Comparison of ENCODE assay signal across 8 cellular contexts in genomic region chr2:221572821-221573429, GRCh38. TPM values are rescaled to one million over a fixed set of nuclear protein-coding genes. Genes with fewer than 3 reads are reported as not detected.
DNase-seq lines count a peak whose midpoint lies in the region; ATAC-seq and TF ChIP-seq lines count a peak whose summit lies in the region.

No MANE protein-coding gene starts in this region.

- peaks cover 10% of the 10 kb centered on the region; the same call in 1 of the 2 replicates for H3K9me1 ChIP-seq in IMR-90 (ENCODE audit: insufficient read depth, low read length)

- intact Hi-C loops in IMR-90 (cut with micrococcal nuclease) = loop anchor here (1.0 to 10.0 kb wide), 21 partner anchors 116 to 1931 kb away; no protein-coding TSS in a partner anchor

- ATAC-seq in GM21737 (IDR thresholded peaks at IDR 0.05; ENCODE audit: unreplicated experiment) (peak; percentile 10), IMR-90 (ENCODE audit: low read depth) (peak; percentile 30)
- ATAC-seq in effector memory CD8-positive, alpha-beta T cell (replicated peaks) = peak; percentile 9

- dilution Hi-C loops in IMR-90 (cut with HindIII; ENCODE audit: low sequenced_read_pairs, unreplicated experiment) = no loop called here

- peak overlapping the region; percentile 97 for H2AFZ ChIP-seq in IMR-90 (replicated peaks; ENCODE audit: low read length, poor library complexity)

- H3K4me1 Mint-ChIP-seq in effector memory CD8-positive, alpha-beta T cell (ENCODE audit: low read depth in 2 of 2) = peaks cover 22 to 30% of the 10 kb centered on the region in 2 donors

- TF ChIP-seq EP300 in suprapubic skin (IDR thresholded peaks at IDR 0.05) = no peak

- in situ Hi-C loops in IMR-90 (cut with MboI; ENCODE audit: low sequenced_read_pairs) = loop anchor here (5.0 to 10.0 kb wide), 3 partner anchors 878 to 1846 kb away; no protein-coding TSS in a partner anchor

- H3K27ac Mint-ChIP-seq in effector memory CD8-positive, alpha-beta T cell = peak overlapping the region; percentile 98 to 99

- H3K9me3 ChIP-seq in IMR-90 (ENCODE audit: control insufficient read depth, insufficient read depth, low read length) (no peaks in the 10 kb centered on the region), mesodermal cell (ENCODE audit: control insufficient read depth, low read length) (no peaks in the 10 kb centered on the region), suprapubic skin (no peaks in the 10 kb centered on the region)

- peak overlapping the region; percentile 84; the same call in 1 of the 2 replicates for H3K14ac ChIP-seq in IMR-90 (replicated peaks; ENCODE audit: low read depth, low read length)

- peak overlapping the region; percentile 50; the same call in 1 of the 2 replicates for H4K5ac ChIP-seq in IMR-90 (ENCODE audit: low read depth, low read length)

- H3K23ac ChIP-seq in IMR-90 (ENCODE audit: low read depth, low read length) = peak overlapping the region; percentile 77

- H2AK9ac ChIP-seq in IMR-90 (replicated peaks; ENCODE audit: low read depth, low read length, poor library complexity) = peak overlapping the region; percentile 5

- H3K4me3 Mint-ChIP-seq in effector memory CD8-positive, alpha-beta T cell = peak overlapping the region; percentile 82 to 97

- H3K4me1 ChIP-seq in IMR-90 (ENCODE audit: control insufficient read depth, insufficient read depth, low read length) = peaks cover 3% of the 10 kb centered on the region
- no peaks in the 10 kb centered on the region for H3K4me1 ChIP-seq in mesodermal cell (ENCODE audit: control insufficient read depth, insufficient read depth, low read length, poor library complexity, severe bottlenecking)
- H3K4me1 ChIP-seq in suprapubic skin = peaks cover 46% of the 10 kb centered on the region

- peaks cover 27% of the 10 kb centered on the region for H3K36me3 Mint-ChIP-seq in effector memory CD8-positive, alpha-beta T cell (ENCODE audit: insufficient read depth)

- peaks cover 42% of the 10 kb centered on the region in 2 donors for H3K27me3 Mint-ChIP-seq in effector memory CD8-positive, alpha-beta T cell

- H3K18ac ChIP-seq in IMR-90 (ENCODE audit: low read depth, low read length) = peak overlapping the region; percentile 65; the same call in 1 of the 2 replicates

- peak overlapping the region; percentile 84 for H3K27ac ChIP-seq in IMR-90 (ENCODE audit: insufficient read depth, low read length)
- H3K27ac ChIP-seq in mesodermal cell (ENCODE audit: low read depth, low read length, severe bottlenecking) = peak overlapping the region; percentile 46
- peak overlapping the region; percentile 91 for H3K27ac ChIP-seq in suprapubic skin

- H3K36me3 ChIP-seq in IMR-90 (ENCODE audit: control insufficient read depth, insufficient read depth, low read length) (no peaks in the 10 kb centered on the region; the same call in 1 of the 2 replicates), mesodermal cell (ENCODE audit: control insufficient read depth, insufficient read depth, low read length) (no peaks in the 10 kb centered on the region), suprapubic skin (no peaks in the 10 kb centered on the region)

- H2AK5ac ChIP-seq in IMR-90 (ENCODE audit: low read depth, low read length) = no peak overlapping the region

- peaks cover 23% of the 10 kb centered on the region for H4K20me1 ChIP-seq in IMR-90 (ENCODE audit: insufficient read depth, low read length)

- peak overlapping the region; percentile 39; the same call in 1 of the 3 replicates for H2BK15ac ChIP-seq in IMR-90 (ENCODE audit: low read depth, low read length)

- TF ChIP-seq CTCF in IMR-90 (conservative IDR thresholded peaks at IDR 0.05; ENCODE audit: low read depth, low read length) (no peak), suprapubic skin (IDR thresholded peaks at IDR 0.05) (no peak)

- 2% methylated on average over 20 of the region's 42 CpGs; no CpG with 5 or more reads in 1 of the 2 experiments for WGBS in IMR-90 (ENCODE audit: extremely low coverage in 2 of 2, insufficient read length in 1 of 2), 2 experiments
- WGBS in mesodermal cell (ENCODE audit: insufficient coverage in 2 of 2), 2 experiments = 0 to 1% methylated on average over 29 to 37 of the region's 42 CpGs
- WGBS in suprapubic skin = under 1% methylated on average over 27 of the region's 42 CpGs

- DNase-seq in IMR-90 (peak; percentile 47), suprapubic skin (ENCODE audit: low spot score in 2 of 2) (peak in 1 of 2 donors; percentile 68), NCI-H524 treated with DMSO at 0.1 percent for 48 hours (lab: John Stamatoyannopoulos, UW) (no peak)
- DNase-seq in activated CD4-positive, alpha-beta T cell treated with anti-CD3 and anti-CD28 coated beads for 4 hours = peak; percentile 7 to 20
- DNase-seq in effector memory CD8-positive, alpha-beta T cell = peak in 1 of 3 experiments; percentile 18

- H2BK120ac ChIP-seq in IMR-90 (ENCODE audit: low read depth, low read length) = peak overlapping the region; percentile 79

- peak overlapping the region; percentile 15 to 59; a peak in 2 of 4 replicates for H4K8ac ChIP-seq in IMR-90 (ENCODE audit: low read depth in 2 of 2, low read length in 2 of 2)

- no TSS peak for BruUV-seq in IMR-90 (replicated peaks; lab: Mats Ljungman, UMichigan)

- no peaks in the 10 kb centered on the region for H3K9me3 Mint-ChIP-seq in effector memory CD8-positive, alpha-beta T cell

- H2BK20ac ChIP-seq in IMR-90 (ENCODE audit: low read depth, low read length) = no peak overlapping the region; the same call in 1 of the 2 replicates

- POLR2A ChIA-PET in IMR-90 (lab: Charles Lee; ENCODE audit: unreplicated experiment) = no interaction called here

- peak overlapping the region; percentile 76 for H3K9ac ChIP-seq in IMR-90 (ENCODE audit: low read depth, low read length)

- H3K4me2 ChIP-seq in IMR-90 (ENCODE audit: low read depth, low read length) = peak overlapping the region; percentile 86

- H2BK5ac ChIP-seq in IMR-90 (ENCODE audit: low read depth, low read length, poor library complexity, severe bottlenecking) = peak overlapping the region; percentile 56

- peaks cover 11 to 33% of the 10 kb centered on the region in 2 experiments; a peak in 3 of 4 replicates for H3K79me1 ChIP-seq in IMR-90 (ENCODE audit: low read depth in 1 of 2, low read length in 2 of 2)

- no peak for TF ChIP-seq RAD21 in IMR-90 (IDR thresholded peaks at IDR 0.05; ENCODE audit: low read length)

- TF ChIP-seq POLR2A in IMR-90 (IDR thresholded peaks at IDR 0.05; ENCODE audit: low read depth, low read length) (no peak), suprapubic skin (IDR thresholded peaks at IDR 0.05) (no peak)

- H3K4me3 ChIP-seq in GM08714 (ENCODE audit: low read length) (peak overlapping the region; percentile 60), IMR-90 (ENCODE audit: insufficient read depth, low read depth, low read length) (peak overlapping the region; percentile 91), mesodermal cell (ENCODE audit: extremely low read depth, insufficient read depth, low read length, poor library complexity, severe bottlenecking) (peak overlapping the region; percentile 60), suprapubic skin (peak overlapping the region; percentile 94)

- H3K4ac ChIP-seq in IMR-90 (ENCODE audit: low read depth, low read length) = peak overlapping the region; percentile 78

- CTCF ChIA-PET in IMR-90 (lab: Yijun Ruan, JAX) = interaction anchor here (0.6 to 2.0 kb wide), 9 partner anchors 54 to 1836 kb away, joined by 3 to 9 read pairs (median 3); no protein-coding TSS in a partner anchor

- H3K56ac ChIP-seq in IMR-90 (ENCODE audit: extremely low read depth, insufficient read depth, low read length) = peak overlapping the region; percentile 39

- H3K27me3 ChIP-seq in IMR-90 (ENCODE audit: control insufficient read depth, insufficient read depth, low read length) = no peaks in the 10 kb centered on the region
- H3K27me3 ChIP-seq in suprapubic skin = peaks cover 17% of the 10 kb centered on the region

- H4K91ac ChIP-seq in IMR-90 (ENCODE audit: insufficient read depth, low read depth, low read length) = peak overlapping the region; percentile 65

TF ChIP-seq in IMR-90, 13 proteins besides CTCF, POLR2A, EP300 and RAD21 (continues in another document):
- TF ChIP-seq RCOR1 (IDR thresholded peaks at IDR 0.05; ENCODE audit: insufficient replicate concordance, low read length) (no peak), MAFK (IDR thresholded peaks at IDR 0.05; ENCODE audit: low read depth, low read length) (no peak), ELK1 (IDR thresholded peaks at IDR 0.05; ENCODE audit: borderline replicate concordance, low read depth, low read length) (no peak), USF2 (IDR thresholded peaks at IDR 0.05; ENCODE audit: low read depth, low read length) (no peak), MAZ (IDR thresholded peaks at IDR 0.05; ENCODE audit: borderline replicate concordance, low read depth, low read length) (no peak), SMC3 (IDR thresholded peaks at IDR 0.05; ENCODE audit: low read depth, low read length) (no peak), NFE2L2 (IDR thresholded peaks at IDR 0.05; ENCODE audit: low read depth, low read length) (no peak), RFX5 (IDR thresholded peaks at IDR 0.05; ENCODE audit: low read depth, low read length) (no peak), BHLHE40 (IDR thresholded peaks at IDR 0.05; ENCODE audit: low read depth, low read length) (no peak), CEBPB (IDR thresholded peaks at IDR 0.05; ENCODE audit: low read depth, low read length) (no peak), CHD1 (IDR thresholded peaks at IDR 0.05; ENCODE audit: low read depth, low read length) (no peak)

RNA-seq across cellular contexts. Expression of gene EPHA4, which starts 0.8 kb away (rescaled TPM):
- total RNA-seq in IMR-90 (2012; rRNA removed) = 111 and 132 TPM in 2 replicates
- 30.7 and 36.9 TPM in 2 replicates for polyA plus RNA-seq in IMR-90 (2012; rRNA removed)
- 17.3 and 20.6 TPM in 2 replicates for polyA plus RNA-seq in IMR-90 (2012; cell fraction: cytosol; rRNA removed)
- 25.9 and 75.6 TPM in 2 replicates for polyA plus RNA-seq in IMR-90 (2012; cell fraction: nucleus; rRNA removed; ENCODE audit: low replicate concordance)
- 9.2 TPM for polyA plus RNA-seq in mesodermal cell (2013, experiment 1 of 2)
- polyA plus RNA-seq in mesodermal cell (2013, experiment 2 of 2) = 12.6 TPM
- total RNA-seq in suprapubic skin = 10 to 100 TPM; 49.9 to 70.6 (median 67.8) TPM
